In genomic region chr3:69012111-69012835, GRCh38 we compare ENCODE assay signal across 1 cellular context.
TF ChIP-seq lines count a peak whose summit lies in the region.

No MANE protein-coding gene starts in this region.

TF ChIP-seq in K562, 482 proteins besides CTCF, POLR2A, EP300 and RAD21 (continued from another document):
- TF ChIP-seq PURB (CRISPR knock-in tag; IDR thresholded peaks at IDR 0.05; ENCODE audit: low read depth) (no peak), EZH2 (IDR thresholded peaks at IDR 0.05; ENCODE audit: borderline replicate concordance, low read depth, low read length) (no peak)
